ENCODE assay signal across 1 cellular context in genomic region chr5:109388407-109388806, GRCh38.
TF ChIP-seq lines count a peak whose summit lies in the region.

No MANE protein-coding gene starts in this region.

TF ChIP-seq in SK-N-SH treated with all-trans-retinoic acid at 6 μM for 48 hours, 23 proteins besides CTCF, POLR2A, EP300 and RAD21 (continued from another document):
- no peak for TF ChIP-seq CSRNP3 (CRISPR knock-in tag; IDR thresholded peaks at IDR 0.05)
- TF ChIP-seq ZNF70 (CRISPR knock-in tag; IDR thresholded peaks at IDR 0.05): no peak
